1 cellular context compared by ENCODE assay signal in genomic region chr17:28710948-28711722, GRCh38.
TF ChIP-seq lines count a peak whose summit lies in the region.

No MANE protein-coding gene starts in this region.

TF ChIP-seq in SK-N-SH, 30 proteins besides CTCF, POLR2A, EP300 and RAD21 (continued from another document):
- TF ChIP-seq NFIC (IDR thresholded peaks at IDR 0.05; ENCODE audit: borderline replicate concordance) = no peak
- TF ChIP-seq REST (IDR thresholded peaks at IDR 0.05; ENCODE audit: low read depth, low read length) = peak; percentile 47
- no peak for TF ChIP-seq ELF1 (IDR thresholded peaks at IDR 0.05)
- TF ChIP-seq FOXM1 (IDR thresholded peaks at IDR 0.05; ENCODE audit: low read depth) = no peak
